ENCODE assay signal across 16 cellular contexts in genomic region chr19:1907563-1908363, GRCh38. TPM values are rescaled to one million over a fixed set of nuclear protein-coding genes. Genes with fewer than 3 reads are reported as not detected.
DNase-seq lines count a peak whose midpoint lies in the region; ATAC-seq and TF ChIP-seq lines count a peak whose summit lies in the region.
"Had no signal": no experiment of that assay in that cellular context is flagged by ENCODE, and none has a peak within 500 bp of the region (broad histone marks: within the 10 kb centered on the region; RNA-seq: fewer than 3 reads in every experiment).

No MANE protein-coding gene starts in this region.

- H3K9me3 ChIP-seq in esophagus (ENCODE audit: control insufficient read depth in 2 of 2, insufficient read depth in 1 of 2, low read depth in 1 of 2, low read length in 1 of 2) (no peaks in the 10 kb centered on the region), osteoblast (ENCODE audit: low read depth, low read length) (no peaks in the 10 kb centered on the region), neural progenitor cell (ENCODE audit: low read depth) (no peaks in the 10 kb centered on the region)
- H3K9me3 ChIP-seq: gastroesophageal sphincter had no signal

- H3K4me2 ChIP-seq in osteoblast (ENCODE audit: insufficient read depth, low read length) (no peak overlapping the region), neural progenitor cell (no peak overlapping the region)

- no peak for ATAC-seq in HG02763 (IDR thresholded peaks at IDR 0.05; ENCODE audit: unreplicated experiment)
- ATAC-seq: gastroesophageal sphincter; naive thymus-derived CD8-positive, alpha-beta T cell had no signal

- H3K4me1 ChIP-seq in esophagus (ENCODE audit: control insufficient read depth in 2 of 2, insufficient read depth in 2 of 2, low read length in 1 of 2), result peaks cover 14 to 23% of the 10 kb centered on the region in 2 donors
- peaks cover 16% of the 10 kb centered on the region for H3K4me1 ChIP-seq in osteoblast (ENCODE audit: insufficient read depth, low read length)
- peaks cover 13% of the 10 kb centered on the region for H3K4me1 ChIP-seq in neural progenitor cell

- TF ChIP-seq CTCF in osteoblast (IDR thresholded peaks at IDR 0.05; ENCODE audit: extremely low read depth, low read depth, low read length) (no peak), neural progenitor cell (IDR thresholded peaks at IDR 0.05) (no peak)

- peak overlapping the region; percentile 87 to 93 for H3K27ac ChIP-seq in esophagus (ENCODE audit: low read depth in 2 of 2, low read length in 1 of 2)
- no peak overlapping the region for H3K27ac ChIP-seq in osteoblast (ENCODE audit: low read depth, low read length)
- H3K27ac ChIP-seq in neural progenitor cell, result no peak overlapping the region
- H3K27ac ChIP-seq: 22Rv1, gastroesophageal sphincter had no signal

- H3K4me1 Mint-ChIP-seq in neural progenitor cell, result peaks cover 27% of the 10 kb centered on the region

- no peak overlapping the region for H3K27ac Mint-ChIP-seq in neural progenitor cell

- peaks cover 4% of the 10 kb centered on the region for H3K36me3 Mint-ChIP-seq in neural progenitor cell

- H3K9ac ChIP-seq in neural progenitor cell, result no peak overlapping the region

- H3K27me3 ChIP-seq in esophagus (ENCODE audit: control insufficient read depth in 1 of 2, insufficient read depth in 2 of 2, low read length in 2 of 2), result no peaks in the 10 kb centered on the region
- no peaks in the 10 kb centered on the region for H3K27me3 ChIP-seq in osteoblast (ENCODE audit: insufficient read depth, low read length)
- H3K27me3 ChIP-seq in neural progenitor cell, result no peaks in the 10 kb centered on the region
- H3K27me3 ChIP-seq: gastroesophageal sphincter had no signal

- H2AFZ ChIP-seq in osteoblast (ENCODE audit: low read length) (no peak overlapping the region), neural progenitor cell (replicated peaks) (no peak overlapping the region)

- peaks cover 23% of the 10 kb centered on the region for H3F3A ChIP-seq in neural progenitor cell (ENCODE audit: low read depth)

- H3K4me3 ChIP-seq in esophagus (ENCODE audit: low read depth in 1 of 2, low read length in 2 of 2) (peak overlapping the region; percentile 7 to 46), osteoblast (ENCODE audit: insufficient read depth, low read length) (no peak overlapping the region), neural progenitor cell (no peak overlapping the region)
- H3K4me3 ChIP-seq: gastroesophageal sphincter had no signal

- peaks cover 6% of the 10 kb centered on the region for H3K27me3 Mint-ChIP-seq in neural progenitor cell (ENCODE audit: insufficient read depth, low read depth)
- H3K27me3 Mint-ChIP-seq: naive thymus-derived CD8-positive, alpha-beta T cell had no signal

- H3K36me3 ChIP-seq in esophagus (ENCODE audit: control insufficient read depth in 2 of 2, insufficient read depth in 2 of 2, low read length in 1 of 2) (peaks cover 0 to 8% of the 10 kb centered on the region in 2 donors), osteoblast (ENCODE audit: insufficient read depth, low read length) (peaks cover 6% of the 10 kb centered on the region), neural progenitor cell (no peaks in the 10 kb centered on the region)

- H4K20me1 ChIP-seq in osteoblast (ENCODE audit: insufficient read depth, low read length) (peaks cover 25% of the 10 kb centered on the region), neural progenitor cell (ENCODE audit: low read depth) (peaks cover 62% of the 10 kb centered on the region)

- no peaks in the 10 kb centered on the region for H3K9me3 Mint-ChIP-seq in neural progenitor cell
- H3K9me3 Mint-ChIP-seq: naive thymus-derived CD8-positive, alpha-beta T cell had no signal

- H3K79me2 ChIP-seq in osteoblast (ENCODE audit: insufficient read depth, low read length), result peaks cover 69% of the 10 kb centered on the region
- peaks cover 72% of the 10 kb centered on the region for H3K79me2 ChIP-seq in neural progenitor cell (ENCODE audit: low read depth)

- DNase-seq in NCI-H2081 (lab: John Stamatoyannopoulos, UW) (peak; percentile 41 to 64), NCI-H2081 treated with DMSO at 0.1 percent for 48 hours (lab: John Stamatoyannopoulos, UW) (no peak), osteoblast (ENCODE audit: insufficient read length, low spot score, missing footprints) (peak; percentile 59), ecto neural progenitor cell (ENCODE audit: low spot score) (no peak), superior temporal gyrus (ENCODE audit: extremely low spot score) (no peak), neural progenitor cell (ENCODE audit: low spot score) (no peak)
- DNase-seq: EL; H7; naive thymus-derived CD8-positive, alpha-beta T cell; NCI-H1048; NCI-H82; T-helper 2 cell had no signal

- WGBS in esophagus, 2 donors, result 41 to 53% methylated on average over 43 of the region's 43 CpGs

- no peak overlapping the region for H3K4me3 Mint-ChIP-seq in neural progenitor cell

RNA-seq across cellular contexts. Expression of gene ADAT3, which starts 2.6 kb away (rescaled TPM):
- polyA plus RNA-seq in esophagus, result 1 to 10 TPM; 6.4 to 6.9 TPM
- total RNA-seq in osteoblast (3.3 and 3.8 TPM in 2 replicates), neural progenitor cell (ENCODE audit: low replicate concordance) (2.4 and 6.5 TPM in 2 replicates)

RNA-seq across cellular contexts. Expression of gene SCAMP4, which starts 2.6 kb away (rescaled TPM):
- polyA plus RNA-seq in esophagus, result 10 to 100 TPM; 29.0 to 38.6 TPM
- total RNA-seq in osteoblast (55.7 and 70.6 TPM in 2 replicates), neural progenitor cell (ENCODE audit: low replicate concordance) (11.5 and 67.6 TPM in 2 replicates)

RNA-seq across cellular contexts. Expression of gene ABHD17A, which starts 22.5 kb away (rescaled TPM):
- 10 to 100 TPM; 73.9 to 76.2 TPM for polyA plus RNA-seq in esophagus
- 49.5 and 52.5 TPM in 2 replicates for total RNA-seq in osteoblast
- 20.2 and 87.0 TPM in 2 replicates for total RNA-seq in neural progenitor cell (ENCODE audit: low replicate concordance)

RNA-seq across cellular contexts. Expression of gene CSNK1G2, which starts 33.2 kb away (rescaled TPM):
- polyA plus RNA-seq in esophagus, result 10 to 100 TPM; 59.9 to 63.7 TPM
- 68.8 and 70.1 TPM in 2 replicates for total RNA-seq in osteoblast
- 49.6 and 161 TPM in 2 replicates for total RNA-seq in neural progenitor cell (ENCODE audit: low replicate concordance)

RNA-seq across cellular contexts. Expression of gene KLF16, which starts 44.4 kb away (rescaled TPM):
- 10 to 100 TPM in 1 of 2 donors, 1 to 10 TPM in 1; 9.3 to 13.5 TPM for polyA plus RNA-seq in esophagus
- total RNA-seq in osteoblast, result 6.9 and 11.5 TPM in 2 replicates
- total RNA-seq in neural progenitor cell (ENCODE audit: low replicate concordance), result 1.0 and 4.8 TPM in 2 replicates

Comparison
In these comparisons a context has a peak if more than half of its experiments do, and no peak if none do; other contexts are left out.
1. DNase-seq: peak in NCI-H2081 (2 of 2) and osteoblast (single experiment); none in NCI-H2081 treated with DMSO at 0.1 percent for 48 hours (single experiment), ecto neural progenitor cell (single experiment), superior temporal gyrus (single experiment) and neural progenitor cell (single experiment).
2. H3K27ac ChIP-seq: peak in esophagus (2 of 2); none in osteoblast (single experiment) and neural progenitor cell (single experiment).
3. H3K4me3 ChIP-seq: peak in esophagus (2 of 2); none in osteoblast (single experiment) and neural progenitor cell (single experiment).